14 cellular contexts compared by ENCODE assay signal in genomic region chr1:54977533-54977932, GRCh38. TPM values are rescaled to one million over a fixed set of nuclear protein-coding genes. Genes with fewer than 3 reads are reported as not detected.
DNase-seq lines count a peak whose midpoint lies in the region; ATAC-seq and TF ChIP-seq lines count a peak whose summit lies in the region.
"Not testable (repeated sequence)": the region's sequence is repeated elsewhere in the genome, so short reads cannot be mapped to it uniquely, and the experiment has no call there.
"Had no signal": no experiment of that assay in that cellular context is flagged by ENCODE, and none has a peak within 500 bp of the region (broad histone marks: within the 10 kb centered on the region; RNA-seq: fewer than 3 reads in every experiment).

No MANE protein-coding gene starts in this region.

- not testable (repeated sequence) for BruUV-seq in Caco-2 (replicated peaks; lab: Mats Ljungman, UMichigan); PC-9 (replicated peaks; lab: Mats Ljungman, UMichigan)

- H3K9me3 Mint-ChIP-seq in Caco-2 (ENCODE audit: unreplicated experiment): not testable (repeated sequence)

- H3K4me3 Mint-ChIP-seq in Caco-2 (ENCODE audit: unreplicated experiment): not testable (repeated sequence)

- H3K36me3 Mint-ChIP-seq in Caco-2 (ENCODE audit: insufficient read depth, unreplicated experiment): not testable (repeated sequence)

- H3K4me2 ChIP-seq in Karpas-422 (ENCODE audit: low read depth, low read length, poor library complexity, severe bottlenecking) (peak overlapping the region; percentile 23), PC-9 (peak overlapping the region; percentile 52), parathyroid adenoma (ENCODE audit: low read length) (peak overlapping the region; percentile 36)

- H3K27ac ChIP-seq in Karpas-422 (ENCODE audit: low read length) (0 out of 2 replicates have a peak overlapping the region, but pooled peaks have one; percentile 42), PC-9 (peak overlapping the region; percentile 53; the same call in 1 of the 2 replicates), breast epithelium (peak overlapping the region; percentile 12 to 48), parathyroid adenoma (peak overlapping the region; percentile 36), thoracic aorta (peak overlapping the region; percentile 47 to 66)
- H3K27ac ChIP-seq in WERI-Rb-1: not testable (repeated sequence)

- not testable (repeated sequence) for H3K27me3 ChIP-seq in Caco-2 (replicated peaks; ENCODE audit: control insufficient read depth, insufficient read depth, low read length); Karpas-422 (ENCODE audit: low read length); PC-9 (ENCODE audit: insufficient read depth, low read depth); WERI-Rb-1 (ENCODE audit: insufficient read depth, low read depth, severe bottlenecking); parathyroid adenoma (ENCODE audit: control insufficient read depth, insufficient read depth, low read length); thoracic aorta (replicated peaks; ENCODE audit: insufficient read depth)
- peaks cover 0 to 12% of the 10 kb centered on the region in 2 donors for H3K27me3 ChIP-seq in breast epithelium

- H3K36me3 ChIP-seq in Caco-2 (ENCODE audit: control insufficient read depth, insufficient read depth, low read length); Karpas-422 (ENCODE audit: insufficient read depth, low read length); PC-9 (ENCODE audit: low read depth); WERI-Rb-1; breast epithelium; parathyroid adenoma (ENCODE audit: control insufficient read depth, insufficient read depth, low read length); thoracic aorta: not testable (repeated sequence)

- 0 out of 2 replicates have a peak overlapping the region, but pooled peaks have one; percentile 24 for H3K9ac ChIP-seq in Karpas-422 (ENCODE audit: low read length)
- H3K9ac ChIP-seq in parathyroid adenoma: not testable (repeated sequence)

- H3K27ac Mint-ChIP-seq in Caco-2 (ENCODE audit: unreplicated experiment): peak overlapping the region; percentile 81

- H3K4me1 ChIP-seq in Caco-2, breast epithelium, parathyroid adenoma: not testable (repeated sequence)
- H3K4me1 ChIP-seq in Karpas-422 (ENCODE audit: low read length) (peaks cover 22% of the 10 kb centered on the region), PC-9 (replicated peaks; ENCODE audit: insufficient read depth) (peaks cover 66% of the 10 kb centered on the region), thoracic aorta (ENCODE audit: control insufficient read depth in 1 of 2, low read depth in 2 of 2) (peaks cover 17 to 59% of the 10 kb centered on the region in 2 donors)

- CTCF ChIA-PET in Caco-2 (lab: Charles Lee): interaction anchor here (1.5 kb wide), 1 partner anchor 27 kb away, joined by 5 read pairs; no protein-coding TSS in a partner anchor
- CTCF ChIA-PET in PC-9 (lab: Charles Lee): interaction anchor here (0.6 to 1.1 kb wide), 4 partner anchors 19 to 478 kb away, joined by 3 to 5 read pairs (median 4); no protein-coding TSS in a partner anchor

- not testable (repeated sequence) for H3K9me2 ChIP-seq in Karpas-422 (replicated peaks; ENCODE audit: insufficient read depth, low read length); PC-9 (ENCODE audit: insufficient read depth)

- POLR2A ChIA-PET in Caco-2 (lab: Charles Lee); PC-9 (lab: Charles Lee; ENCODE audit: unreplicated experiment): not testable (repeated sequence)

- H3K4me1 Mint-ChIP-seq in Caco-2 (ENCODE audit: low read depth, unreplicated experiment): not testable (repeated sequence)

- H3K27me3 Mint-ChIP-seq in Caco-2 (ENCODE audit: insufficient read depth, unreplicated experiment): not testable (repeated sequence)

- not testable (repeated sequence) for TF ChIP-seq CTCF in Caco-2 (IDR thresholded peaks at IDR 0.05; ENCODE audit: insufficient read depth in 1 of 2, low read depth in 1 of 2, low read length in 1 of 2, severe bottlenecking in 1 of 2, unreplicated experiment in 1 of 2); PC-9 (conservative IDR thresholded peaks at IDR 0.05); WERI-Rb-1 (IDR thresholded peaks at IDR 0.05; ENCODE audit: low read depth, low read length); breast epithelium (IDR thresholded peaks at IDR 0.05); parathyroid adenoma (IDR thresholded peaks at IDR 0.05); thoracic aorta (IDR thresholded peaks at IDR 0.05)

- H2AFZ ChIP-seq in Karpas-422 (ENCODE audit: low read length); PC-9; parathyroid adenoma: not testable (repeated sequence)

- not testable (repeated sequence) for H4K20me1 ChIP-seq in Karpas-422 (ENCODE audit: insufficient read depth, low read depth, low read length); PC-9 (ENCODE audit: insufficient read depth)

- H3K79me2 ChIP-seq in Karpas-422 (ENCODE audit: low read length); PC-9 (ENCODE audit: low read depth); parathyroid adenoma: not testable (repeated sequence)

- intact Hi-C loops in Caco-2 (cut with micrococcal nuclease; ENCODE audit: unreplicated experiment): loop anchor here (1.0 kb wide), 1 partner anchor 13 kb away; no protein-coding TSS in a partner anchor
- intact Hi-C loops in PC-9 (cut with micrococcal nuclease; ENCODE audit: unreplicated experiment); breast epithelium (cut with DNase I; ENCODE audit: low total_unique reads): not testable (repeated sequence)

- not testable (repeated sequence) for DNase-seq in Caco-2; Karpas-422; breast epithelium (ENCODE audit: low spot score in 2 of 2); thoracic aorta (ENCODE audit: low spot score)
- DNase-seq in PC-9 (peak in 1 of 2 experiments; percentile 53), WERI-Rb-1 (peak; percentile 43), islet precursor cell (peak; percentile 55)

- H3F3A ChIP-seq in PC-9 (ENCODE audit: insufficient read depth, low read depth): peaks cover 27% of the 10 kb centered on the region; the same call in 1 of the 2 replicates

- ATAC-seq in thoracic aorta (ENCODE audit: insufficient number of reproducible peaks, low FRiP score, low read depth): not testable (repeated sequence)

- TF ChIP-seq POLR2A in breast epithelium (IDR thresholded peaks at IDR 0.05): not testable (repeated sequence)

- not testable (repeated sequence) for H3K4me3 ChIP-seq in Caco-2 (ENCODE audit: low read depth, low read length); Karpas-422 (ENCODE audit: low read length); PC-9; WERI-Rb-1 (ENCODE audit: low read depth, low read length); breast epithelium; parathyroid adenoma (ENCODE audit: low read depth, low read length); thoracic aorta

- not testable (repeated sequence) for H3K9me3 ChIP-seq in Caco-2; Karpas-422 (ENCODE audit: low read length); PC-9 (ENCODE audit: insufficient read depth, low read depth); WERI-Rb-1 (ENCODE audit: severe bottlenecking); breast epithelium; parathyroid adenoma (ENCODE audit: control insufficient read depth, low read length); thoracic aorta

RNA-seq across cellular contexts. Expression of gene TMEM61, which starts 2.9 kb away (rescaled TPM):
- total RNA-seq in Caco-2 (2022) (0.30 TPM in 1 of 2 replicates, not detected in the other), PC-9 (2021) (3.8 and 5.0 TPM in 2 replicates), breast epithelium (1 to 10 TPM in 2 of 3 donors, under 1 TPM in 1; 0.32 to 8.3 (median 7.5) TPM), thoracic aorta (1 to 10 TPM in 1 of 2 donors, not detected in 1; 3.4 TPM)
- not detected in 2 replicates for total RNA-seq in Karpas-422 (2014; rRNA removed; shearing (Covaris generic); ENCODE audit: low replicate concordance)
- total RNA-seq: B cell; CD4-positive, CD25-positive, alpha-beta regulatory T cell; CD8-positive, alpha-beta T cell; Daoy; G401 had no signal

RNA-seq across cellular contexts. Expression of gene BSND, which starts 21.2 kb away (rescaled TPM):
- total RNA-seq in Caco-2 (2022) (not detected in 2 replicates), PC-9 (2021) (0.09 TPM in 1 of 2 replicates, not detected in the other), breast epithelium (under 1 TPM in 2 of 3 donors, not detected in 1; under 0.01 to 0.15 TPM), thoracic aorta (not detected)
- total RNA-seq in Karpas-422 (2014; rRNA removed; shearing (Covaris generic); ENCODE audit: low replicate concordance): not detected in 2 replicates
- total RNA-seq: B cell; CD4-positive, CD25-positive, alpha-beta regulatory T cell; CD8-positive, alpha-beta T cell; Daoy; G401; H4 had no signal
